In genomic region chr9:130651752-130652151, GRCh38 we compare ENCODE assay signal across 21 cellular contexts. TPM values are rescaled to one million over a fixed set of nuclear protein-coding genes. Genes with fewer than 3 reads are reported as not detected.
A peak's percentile ranks its signal among the peaks of the same experiment; 100 is the strongest.
DNase-seq lines count a peak whose midpoint lies in the region; ATAC-seq, FAIRE-seq and TF ChIP-seq lines count a peak whose summit lies in the region.
"Had no signal": no experiment of that assay in that cellular context is flagged by ENCODE, and none has a peak within 500 bp of the region (broad histone marks: within the 10 kb centered on the region; RNA-seq: fewer than 3 reads in every experiment).

No MANE protein-coding gene starts in this region.

- H3K23me2 ChIP-seq in H9 (ENCODE audit: insufficient read length, low read depth, low read length, poor library complexity, severe bottlenecking) (no peaks in the 10 kb centered on the region), H1 (ENCODE audit: low read depth, low read length) (no peaks in the 10 kb centered on the region; the same call in 1 of the 2 replicates)

- H3K9me3 ChIP-seq in HepG2 (ENCODE audit: low read length): no peaks in the 10 kb centered on the region
- no peaks in the 10 kb centered on the region for H3K9me3 ChIP-seq in right lobe of liver
- no peaks in the 10 kb centered on the region for H3K9me3 ChIP-seq in H9 (ENCODE audit: control insufficient read depth, low read depth, low read length)
- no peaks in the 10 kb centered on the region for H3K9me3 ChIP-seq in H1 (ENCODE audit: insufficient read depth in 2 of 2, low read depth in 1 of 2, low read length in 1 of 2)
- H3K9me3 ChIP-seq: Caco-2 had no signal

- H3K23ac ChIP-seq in H9 (ENCODE audit: insufficient read length, low read depth, low read length) (no peak overlapping the region), H1 (ENCODE audit: insufficient read length) (no peak overlapping the region)

- TF ChIP-seq EP300 in HepG2 (IDR thresholded peaks at IDR 0.05; ENCODE audit: low read depth in 2 of 2, low read length in 2 of 2) (no peak), HepG2 (CRISPR knock-in tag; IDR thresholded peaks at IDR 0.05; ENCODE audit: borderline replicate concordance) (no peak), H1 (IDR thresholded peaks at IDR 0.05; ENCODE audit: borderline replicate concordance in 1 of 2, low read depth in 2 of 2, low read length in 2 of 2) (no peak)

- TF ChIP-seq POLR2A in HepG2 (IDR thresholded peaks at IDR 0.05; ENCODE audit: insufficient read depth in 1 of 2, low read depth in 2 of 2, low read length in 2 of 2) (no peak), right lobe of liver (IDR thresholded peaks at IDR 0.05) (no peak), H1 (IDR thresholded peaks at IDR 0.05; ENCODE audit: control extremely low read depth in 1 of 2, low read depth in 2 of 2, low read length in 2 of 2) (no peak)

- no peaks in the 10 kb centered on the region for H3K9me3 Mint-ChIP-seq in H9

- H3K4me1 ChIP-seq in HepG2 (ENCODE audit: insufficient read depth, low read length): peaks cover 5% of the 10 kb centered on the region; the same call in 1 of the 2 replicates
- H3K4me1 ChIP-seq in right lobe of liver: no peaks in the 10 kb centered on the region
- no peaks in the 10 kb centered on the region for H3K4me1 ChIP-seq in H9 (ENCODE audit: insufficient read depth, low read length)
- no peaks in the 10 kb centered on the region for H3K4me1 ChIP-seq in H1 (replicated peaks in 1 of 4; ENCODE audit: control insufficient read depth in 3 of 4, insufficient read depth in 4 of 4, low read length in 3 of 4)
- H3K4me1 ChIP-seq: Caco-2 had no signal

- H3K4me2 ChIP-seq in HepG2 (ENCODE audit: low read depth, low read length) (no peak overlapping the region), H9 (ENCODE audit: insufficient read depth, insufficient read length, low read length) (no peak overlapping the region), H1 (ENCODE audit: insufficient read depth in 1 of 2, low read depth in 2 of 2, low read length in 2 of 2) (no peak overlapping the region)

- H3K27ac Mint-ChIP-seq in H9: no peak overlapping the region
- H3K27ac Mint-ChIP-seq: CD4-positive, alpha-beta memory T cell had no signal

- DNase-seq in HepG2 (ENCODE audit: low spot score) (no peak), right lobe of liver (no peak), H9 (no peak), H1 (ENCODE audit: low read depth in 1 of 2, low spot score in 2 of 2) (no peak), MV-4-11 (lab: John Stamatoyannopoulos, UW) (no peak), COR-L47 (lab: John Stamatoyannopoulos, UW) (no peak)
- DNase-seq: C1 segment of cervical spinal cord; Caco-2; CD4-positive, alpha-beta memory T cell; DMS153; DMS79 treated with DMSO at 0.1 percent for 48 hours; GF-D8; GOT3 had no signal

- CTCF ChIA-PET in HepG2 (lab: Yijun Ruan, JAX; ENCODE audit: low intra/inter-chr PET ratio, low total read pairs) (no interaction called here), H1 (lab: Charles Lee; ENCODE audit: partially characterized antibody) (interaction anchor here (0.7 to 6.7 kb wide), 4 partner anchors 9 to 204 kb away, joined by 3 to 42 read pairs (median 5); no protein-coding TSS in a partner anchor)

- H3K56ac ChIP-seq in H9 (ENCODE audit: insufficient read length, low read depth, low read length): no peak overlapping the region
- H3K56ac ChIP-seq in H1 (replicated peaks; ENCODE audit: insufficient read length, low read depth, low read length): no peak overlapping the region

- H3T11ph ChIP-seq in H9 (ENCODE audit: low read length): no peak overlapping the region

- ATAC-seq in HepG2 (no peak), right lobe of liver (no peak)
- ATAC-seq: HCT116 had no signal

- peak overlapping the region; percentile 55 for H4K5ac ChIP-seq in H9 (ENCODE audit: insufficient read length, low read depth, low read length)
- H4K5ac ChIP-seq in H1 (ENCODE audit: insufficient read length, low read depth, low read length): no peak overlapping the region

- H3K79me2 ChIP-seq in HepG2 (ENCODE audit: insufficient read depth, low read length) (no peaks in the 10 kb centered on the region), H9 (ENCODE audit: insufficient read depth, low read length) (no peaks in the 10 kb centered on the region), H1 (ENCODE audit: control insufficient read depth in 1 of 2, insufficient read depth in 2 of 2, low read length in 2 of 2) (no peaks in the 10 kb centered on the region)

- H3K4me3 ChIP-seq in HepG2 (replicated peaks in 1 of 3; ENCODE audit: insufficient read depth in 1 of 3, low read depth in 2 of 3, low read length in 3 of 3) (no peak overlapping the region), right lobe of liver (no peak overlapping the region), H1 (ENCODE audit: extremely low read depth in 1 of 4, insufficient read depth in 2 of 4, low read depth in 3 of 4, low read length in 4 of 4) (no peak overlapping the region)

- H3K14ac ChIP-seq in H9 (ENCODE audit: insufficient read depth, low read length): no peak overlapping the region
- no peak overlapping the region for H3K14ac ChIP-seq in H1 (ENCODE audit: insufficient read length)

- no peak overlapping the region for H3K4ac ChIP-seq in H9 (ENCODE audit: low read depth, low read length)
- no peak overlapping the region for H3K4ac ChIP-seq in H1 (replicated peaks; ENCODE audit: insufficient read length, low read depth, low read length)

- H2BK20ac ChIP-seq in H9 (ENCODE audit: low read depth, low read length, poor library complexity, severe bottlenecking) (no peak overlapping the region), H1 (ENCODE audit: low read length) (no peak overlapping the region)

- 57% methylated on average over 15 of the region's 18 CpGs for WGBS in HepG2 (ENCODE audit: low lambda C conversion rate)
- no CpG with 5 or more reads among the region's 18 CpGs for WGBS in right lobe of liver (ENCODE audit: insufficient coverage, low coverage, low lambda C conversion rate, missing lambda C conversion rate)
- no CpG with 5 or more reads among the region's 18 CpGs for WGBS in H9 (ENCODE audit: extremely low coverage, insufficient read length, low lambda C conversion rate)
- WGBS in H1 (ENCODE audit: extremely low coverage in 1 of 2, insufficient coverage in 1 of 2, insufficient read length in 1 of 2, insufficient replicate concordance in 2 of 2, low coverage in 1 of 2, low lambda C conversion rate in 2 of 2, missing lambda C conversion rate in 1 of 2), 2 experiments: 90% methylated on average over 18 of the region's 18 CpGs; no CpG with 5 or more reads in 1 of the 2 experiments

- H2BK120ac ChIP-seq in H9 (ENCODE audit: low read depth, low read length, poor library complexity, severe bottlenecking) (no peak overlapping the region), H1 (replicated peaks; ENCODE audit: low read depth, low read length) (no peak overlapping the region)

- no peak overlapping the region for H2AK5ac ChIP-seq in H9 (ENCODE audit: insufficient read length, low read length)
- no peak overlapping the region for H2AK5ac ChIP-seq in H1 (ENCODE audit: low read depth, low read length)

- no peak for TF ChIP-seq CTCF in HepG2 (CRISPR knock-in tag; IDR thresholded peaks at IDR 0.05)
- no peak for TF ChIP-seq CTCF in right lobe of liver (IDR thresholded peaks at IDR 0.05)
- no peak for TF ChIP-seq CTCF in H9 (conservative IDR thresholded peaks at IDR 0.05)
- TF ChIP-seq CTCF in H1 (IDR thresholded peaks at IDR 0.05; ENCODE audit: control extremely low read depth in 1 of 3, insufficient read depth in 1 of 3, low read depth in 1 of 3, low read length in 3 of 3): no peak

- H2BK12ac ChIP-seq in H9 (ENCODE audit: insufficient read length, low read depth, low read length) (no peak overlapping the region), H1 (ENCODE audit: low read depth, low read length) (no peak overlapping the region)

- no peak overlapping the region for H3K18ac ChIP-seq in H9 (ENCODE audit: insufficient read length, low read depth, low read length)
- no peak overlapping the region for H3K18ac ChIP-seq in H1 (ENCODE audit: extremely low read depth, low read length)

- H2AFZ ChIP-seq in HepG2 (ENCODE audit: low read length) (no peak overlapping the region), H9 (ENCODE audit: low read length) (no peak overlapping the region), H1 (ENCODE audit: low read length) (no peak overlapping the region)

- H4K91ac ChIP-seq in H9 (ENCODE audit: insufficient read length, low read depth, low read length): no peak overlapping the region
- H4K91ac ChIP-seq in H1 (replicated peaks; ENCODE audit: insufficient read length, low read length): no peak overlapping the region

- intact Hi-C loops in HepG2 (cut with micrococcal nuclease; ENCODE audit: unreplicated experiment) (no loop called here), right lobe of liver (cut with DNase I) (no loop called here)

- TF ChIP-seq RAD21 in HepG2 (CRISPR knock-in tag; IDR thresholded peaks at IDR 0.05) (no peak), H1 (IDR thresholded peaks at IDR 0.05 in 1 of 2, conservative IDR thresholded peaks at IDR 0.05 in 1 of 2; ENCODE audit: low read depth in 2 of 2, low read length in 2 of 2) (no peak)

- H4K20me1 ChIP-seq in HepG2 (ENCODE audit: insufficient read depth, low read length): no peaks in the 10 kb centered on the region
- no peaks in the 10 kb centered on the region for H4K20me1 ChIP-seq in H9 (ENCODE audit: control insufficient read depth, insufficient read depth, insufficient read length)
- peaks cover 0 to 2% of the 10 kb centered on the region in 2 experiments for H4K20me1 ChIP-seq in H1 (replicated peaks in 1 of 2; ENCODE audit: control insufficient read depth in 1 of 2, insufficient read depth in 2 of 2, low read length in 2 of 2)

- H3K36me3 ChIP-seq in HepG2 (replicated peaks in 1 of 2; ENCODE audit: control insufficient read depth in 1 of 2, insufficient read depth in 2 of 2, low read length in 2 of 2) (no peaks in the 10 kb centered on the region), right lobe of liver (no peaks in the 10 kb centered on the region), H1 (ENCODE audit: control insufficient read depth in 2 of 4, insufficient read depth in 4 of 4, low read length in 3 of 4) (no peaks in the 10 kb centered on the region)

- H2BK5ac ChIP-seq in H9 (ENCODE audit: insufficient read length, low read length): no peak overlapping the region
- H2BK5ac ChIP-seq in H1 (ENCODE audit: low read depth, low read length): no peak overlapping the region

- POLR2A ChIA-PET in HepG2 (lab: Yijun Ruan, JAX): interaction anchor here (1.2 kb wide), 1 partner anchor 10 kb away, joined by 3 read pairs; no protein-coding TSS in a partner anchor
- POLR2A ChIA-PET in H1 (lab: Charles Lee; ENCODE audit: partially characterized antibody): interaction anchor here (0.6 kb wide), 2 partner anchors 29 to 261 kb away, joined by 3 read pairs; no protein-coding TSS in a partner anchor

- FAIRE-seq in HepG2 (lab: Jason Lieb, UNC) (no peak), H1 (lab: Jason Lieb, UNC) (no peak)
- FAIRE-seq: GM12891, GM18507 had no signal

- H3K4me3 Mint-ChIP-seq in H9: no peak overlapping the region
- H3K4me3 Mint-ChIP-seq: CD4-positive, alpha-beta memory T cell had no signal

- peaks cover 73% of the 10 kb centered on the region for H3K27me3 Mint-ChIP-seq in H9 (ENCODE audit: low read depth)

- in situ Hi-C loops in HepG2 (cut with HindIII; ENCODE audit: extremely low pct_ligation_motif_present, low pct_unique_long_range_greater_than_20kb): no loop called here

- no peak overlapping the region for H2BK15ac ChIP-seq in H9 (ENCODE audit: low read depth, low read length)
- no peak overlapping the region for H2BK15ac ChIP-seq in H1 (ENCODE audit: low read length)

- H3K27me3 ChIP-seq in HepG2 (ENCODE audit: control insufficient read depth in 1 of 2, insufficient read depth in 2 of 2, low read length in 2 of 2) (peaks cover 0 to 32% of the 10 kb centered on the region in 2 experiments), right lobe of liver (no peaks in the 10 kb centered on the region), H9 (ENCODE audit: insufficient read depth, low read length) (peaks cover 6% of the 10 kb centered on the region; the same call in 1 of the 2 replicates), H1 (replicated peaks in 1 of 4; ENCODE audit: control insufficient read depth in 3 of 4, extremely low read depth in 1 of 4, insufficient read depth in 3 of 4, low read length in 3 of 4) (peaks cover 2 to 17% (median 13%) of the 10 kb centered on the region in 4 experiments)

- H4K8ac ChIP-seq in H9 (replicated peaks; ENCODE audit: insufficient read length, low read depth, low read length) (no peak overlapping the region), H1 (ENCODE audit: extremely low read depth, insufficient read depth, low read length) (peak overlapping the region; percentile 79; the same call in 1 of the 2 replicates)

- BruUV-seq in HepG2 (replicated peaks; lab: Mats Ljungman, UMichigan): no TSS peak

- H3K79me1 ChIP-seq in H9 (ENCODE audit: insufficient read depth, low read depth, low read length, poor library complexity, severe bottlenecking) (no peaks in the 10 kb centered on the region), H1 (ENCODE audit: low read depth, low read length) (no peaks in the 10 kb centered on the region)

- H3K9ac ChIP-seq in HepG2 (ENCODE audit: insufficient read depth, low read depth, low read length) (no peak overlapping the region), H9 (ENCODE audit: extremely low read depth, insufficient read length, low read length) (no peak overlapping the region), H1 (replicated peaks in 1 of 4; ENCODE audit: extremely low read depth in 1 of 4, low read depth in 3 of 4, low read length in 3 of 4) (no peak overlapping the region)

- no peak overlapping the region for H3K27ac ChIP-seq in HepG2 (ENCODE audit: extremely low read length, insufficient read depth, low read length)
- H3K27ac ChIP-seq in right lobe of liver: no peak overlapping the region
- no peak overlapping the region for H3K27ac ChIP-seq in H9 (ENCODE audit: insufficient read length, low read depth, low read length)
- H3K27ac ChIP-seq in H1 (ENCODE audit: low read depth, low read length): no peak overlapping the region

- no peaks in the 10 kb centered on the region for H3K36me3 Mint-ChIP-seq in H9 (ENCODE audit: insufficient read depth in 1 of 3, low read depth in 3 of 3)
- H3K36me3 Mint-ChIP-seq: CD4-positive, alpha-beta memory T cell had no signal

- no peaks in the 10 kb centered on the region for H3K4me1 Mint-ChIP-seq in H9
- H3K4me1 Mint-ChIP-seq: CD4-positive, alpha-beta memory T cell had no signal

RNA-seq across cellular contexts. Expression of gene PRDM12, which starts 12.6 kb away (rescaled TPM):
- total RNA-seq in HepG2 (2016; rRNA removed; fragmentation: Illumina TruSeq; extraction: Trizol): 0.04 TPM in 1 of 2 replicates, not detected in the other
- not detected in 2 replicates for total RNA-seq in HepG2 (2016; cell fraction: cytosol; rRNA removed; fragmentation: Illumina TruSeq; extraction: Trizol; ENCODE audit: low read depth)
- 0.09 TPM in 1 of 2 replicates, not detected in the other for total RNA-seq in HepG2 (2016; cell fraction: insoluble cytoplasmic fraction; rRNA removed; fragmentation: Illumina TruSeq; extraction: Trizol)
- 0.15 TPM in 1 of 2 replicates, not detected in the other for total RNA-seq in HepG2 (2016; cell fraction: membrane; rRNA removed; fragmentation: Illumina TruSeq; extraction: Trizol)
- total RNA-seq in HepG2 (2016; cell fraction: nucleus; rRNA removed; fragmentation: Illumina TruSeq; extraction: Trizol): not detected in 2 replicates
- polyA plus RNA-seq in HepG2 (2011; rRNA removed): 0.07 and 0.08 TPM in 2 replicates
- 0.08 and 0.12 TPM in 2 replicates for polyA plus RNA-seq in HepG2 (2011; cell fraction: cytosol; rRNA removed)
- 0.13 and 0.19 TPM in 2 replicates for polyA plus RNA-seq in HepG2 (2011; cell fraction: nucleus; rRNA removed)
- polyA plus RNA-seq in HepG2 (2012): 0.17 and 0.27 TPM in 2 replicates
- polyA plus RNA-seq in HepG2 (2016; cell fraction: cytosol; fragmentation: Illumina TruSeq; extraction: Trizol; ENCODE audit: low read depth): 0.08 and 0.09 TPM in 2 replicates
- 0.12 and 0.42 TPM in 2 replicates for polyA plus RNA-seq in HepG2 (2016; cell fraction: insoluble cytoplasmic fraction; fragmentation: Illumina TruSeq; extraction: Trizol; ENCODE audit: low read depth)
- 0.09 and 0.16 TPM in 2 replicates for polyA plus RNA-seq in HepG2 (2016; cell fraction: membrane; fragmentation: Illumina TruSeq; extraction: Trizol; ENCODE audit: low read depth)
- polyA plus RNA-seq in HepG2 (2016; cell fraction: nucleus; fragmentation: Illumina TruSeq; extraction: Trizol; ENCODE audit: insufficient read depth, low read depth): 0.24 and 0.30 TPM in 2 replicates
- 0.12 and 0.40 TPM in 2 replicates for polyA minus RNA-seq in HepG2 (2011; rRNA and poly(A)+ RNA removed; ENCODE audit: low replicate concordance)
- not detected in 2 replicates for polyA minus RNA-seq in HepG2 (2011; cell fraction: cytosol; rRNA and poly(A)+ RNA removed)
- polyA minus RNA-seq in HepG2 (2011; cell fraction: nucleus; rRNA and poly(A)+ RNA removed): not detected in 2 replicates
- under 1 TPM in 1 of 6 experiments, not detected in 5; 0.15 TPM for total RNA-seq in right lobe of liver
- total RNA-seq in H9 (2021): not detected in 2 replicates
- 0.13 and 0.22 TPM in 2 replicates for total RNA-seq in H1 (2021; fragmentation: NEBNext Ultra II Directional; extraction: Animal tissue kit (Norgen Biotek cat#: 25700))
- polyA plus RNA-seq in H1 (2011; rRNA removed): 0.14 and 0.20 TPM in 2 replicates
- polyA plus RNA-seq in H1 (2011; cell fraction: cytosol; rRNA removed): 0.08 TPM
- 0.26 TPM for polyA plus RNA-seq in H1 (2011; cell fraction: nucleus; rRNA removed)
- 0.11 to 0.19 TPM (median 0.13 TPM) in 3 of 4 replicates, not detected in the other for polyA plus RNA-seq in H1 (2012, experiment 1 of 2)
- polyA plus RNA-seq in H1 (2012, experiment 2 of 2): 0.14 TPM
- 0.02 TPM for polyA plus RNA-seq in H1 (2013, experiment 1 of 2)
- 0.06 TPM for polyA plus RNA-seq in H1 (2013, experiment 2 of 2)
- polyA minus RNA-seq in H1 (2011; rRNA and poly(A)+ RNA removed): 0.07 TPM in 1 of 2 replicates, not detected in the other
- polyA minus RNA-seq in H1 (2011; cell fraction: cytosol; rRNA and poly(A)+ RNA removed): not detected
- not detected for polyA minus RNA-seq in H1 (2011; cell fraction: nucleus; rRNA and poly(A)+ RNA removed)
- total RNA-seq: A172; A673; CD4-positive, alpha-beta memory T cell; Daoy; G401 had no signal
- polyA plus RNA-seq: BJ had no signal

RNA-seq across cellular contexts. Expression of gene EXOSC2, which starts 41.8 kb away (rescaled TPM):
- 63.8 and 74.2 TPM in 2 replicates for total RNA-seq in HepG2 (2016; rRNA removed; fragmentation: Illumina TruSeq; extraction: Trizol)
- 12.8 and 14.5 TPM in 2 replicates for total RNA-seq in HepG2 (2016; cell fraction: cytosol; rRNA removed; fragmentation: Illumina TruSeq; extraction: Trizol; ENCODE audit: low read depth)
- total RNA-seq in HepG2 (2016; cell fraction: insoluble cytoplasmic fraction; rRNA removed; fragmentation: Illumina TruSeq; extraction: Trizol): 68.2 and 72.7 TPM in 2 replicates
- total RNA-seq in HepG2 (2016; cell fraction: membrane; rRNA removed; fragmentation: Illumina TruSeq; extraction: Trizol): 20.9 and 24.0 TPM in 2 replicates
- total RNA-seq in HepG2 (2016; cell fraction: nucleus; rRNA removed; fragmentation: Illumina TruSeq; extraction: Trizol): 62.3 and 62.8 TPM in 2 replicates
- polyA plus RNA-seq in HepG2 (2011; rRNA removed): 24.9 and 27.5 TPM in 2 replicates
- 17.0 and 21.5 TPM in 2 replicates for polyA plus RNA-seq in HepG2 (2011; cell fraction: cytosol; rRNA removed)
- 39.4 and 40.1 TPM in 2 replicates for polyA plus RNA-seq in HepG2 (2011; cell fraction: nucleus; rRNA removed)
- polyA plus RNA-seq in HepG2 (2012): 14.9 and 20.3 TPM in 2 replicates
- 5.0 TPM in 2 replicates for polyA plus RNA-seq in HepG2 (2016; cell fraction: cytosol; fragmentation: Illumina TruSeq; extraction: Trizol; ENCODE audit: low read depth)
- polyA plus RNA-seq in HepG2 (2016; cell fraction: insoluble cytoplasmic fraction; fragmentation: Illumina TruSeq; extraction: Trizol; ENCODE audit: low read depth): 55.4 and 66.7 TPM in 2 replicates
- polyA plus RNA-seq in HepG2 (2016; cell fraction: membrane; fragmentation: Illumina TruSeq; extraction: Trizol; ENCODE audit: low read depth): 9.3 and 9.6 TPM in 2 replicates
- 97.7 and 110 TPM in 2 replicates for polyA plus RNA-seq in HepG2 (2016; cell fraction: nucleus; fragmentation: Illumina TruSeq; extraction: Trizol; ENCODE audit: insufficient read depth, low read depth)
- 28.7 and 165 TPM in 2 replicates for polyA minus RNA-seq in HepG2 (2011; rRNA and poly(A)+ RNA removed; ENCODE audit: low replicate concordance)
- 21.2 and 31.5 TPM in 2 replicates for polyA minus RNA-seq in HepG2 (2011; cell fraction: cytosol; rRNA and poly(A)+ RNA removed)
- polyA minus RNA-seq in HepG2 (2011; cell fraction: nucleus; rRNA and poly(A)+ RNA removed): 51.8 and 52.0 TPM in 2 replicates
- total RNA-seq in right lobe of liver: 10 to 100 TPM in 5 of 6 experiments, 1 to 10 TPM in 1; 9.3 to 15.9 (median 13.3) TPM
- 92.0 and 94.5 TPM in 2 replicates for total RNA-seq in H9 (2021)
- 84.3 and 93.6 TPM in 2 replicates for total RNA-seq in H1 (2021; fragmentation: NEBNext Ultra II Directional; extraction: Animal tissue kit (Norgen Biotek cat#: 25700))
- 39.3 and 47.8 TPM in 2 replicates for polyA plus RNA-seq in H1 (2011; rRNA removed)
- polyA plus RNA-seq in H1 (2011; cell fraction: cytosol; rRNA removed): 67.9 TPM
- 45.9 TPM for polyA plus RNA-seq in H1 (2011; cell fraction: nucleus; rRNA removed)
- 65.5 to 78.6 TPM (median 69.6 TPM) in 4 replicates for polyA plus RNA-seq in H1 (2012, experiment 1 of 2)
- polyA plus RNA-seq in H1 (2012, experiment 2 of 2): 24.0 TPM
- polyA plus RNA-seq in H1 (2013, experiment 1 of 2): 34.7 TPM
- 33.1 TPM for polyA plus RNA-seq in H1 (2013, experiment 2 of 2)
- 96.3 and 109 TPM in 2 replicates for polyA minus RNA-seq in H1 (2011; rRNA and poly(A)+ RNA removed)
- 41.5 TPM for polyA minus RNA-seq in H1 (2011; cell fraction: cytosol; rRNA and poly(A)+ RNA removed)
- polyA minus RNA-seq in H1 (2011; cell fraction: nucleus; rRNA and poly(A)+ RNA removed): 62.0 TPM

Comparison
In these comparisons a context has a peak if more than half of its experiments do, and no peak if none do; other contexts are left out.
1. Of the 41 proteins assayed by ChIP-seq in both HepG2 and H1: peak only in HepG2: CEBPB; only in H1: none; in both: none; in neither: 39; mixed calls (peak in some experiments, not most) for 1.